In genomic region chr16:19282101-19282500, GRCh38 we compare ENCODE assay signal across 1 cellular context.
TF ChIP-seq lines count a peak whose summit lies in the region.

No MANE protein-coding gene starts in this region.

TF ChIP-seq in K562, 482 proteins besides CTCF, POLR2A, EP300 and RAD21 (continued from another document):
- TF ChIP-seq, protein P1, sequence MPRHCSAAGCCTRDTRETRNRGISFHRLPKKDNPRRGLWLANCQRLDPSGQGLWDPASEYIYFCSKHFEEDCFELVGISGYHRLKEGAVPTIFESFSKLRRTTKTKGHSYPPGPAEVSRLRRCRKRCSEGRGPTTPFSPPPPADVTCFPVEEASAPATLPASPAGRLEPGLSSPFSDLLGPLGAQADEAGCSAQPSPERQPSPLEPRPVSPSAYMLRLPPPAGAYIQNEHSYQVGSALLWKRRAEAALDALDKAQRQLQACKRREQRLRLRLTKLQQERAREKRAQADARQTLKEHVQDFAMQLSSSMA (CRISPR knock-in tag; IDR thresholded peaks at IDR 0.05), result no peak
- TF ChIP-seq KLF6 (CRISPR knock-in tag; IDR thresholded peaks at IDR 0.05; ENCODE audit: borderline replicate concordance), result no peak
- no peak for TF ChIP-seq SREBF2 (CRISPR knock-in tag; IDR thresholded peaks at IDR 0.05)
- no peak for TF ChIP-seq PML (IDR thresholded peaks at IDR 0.05; ENCODE audit: low read length)
- TF ChIP-seq, protein P2, sequence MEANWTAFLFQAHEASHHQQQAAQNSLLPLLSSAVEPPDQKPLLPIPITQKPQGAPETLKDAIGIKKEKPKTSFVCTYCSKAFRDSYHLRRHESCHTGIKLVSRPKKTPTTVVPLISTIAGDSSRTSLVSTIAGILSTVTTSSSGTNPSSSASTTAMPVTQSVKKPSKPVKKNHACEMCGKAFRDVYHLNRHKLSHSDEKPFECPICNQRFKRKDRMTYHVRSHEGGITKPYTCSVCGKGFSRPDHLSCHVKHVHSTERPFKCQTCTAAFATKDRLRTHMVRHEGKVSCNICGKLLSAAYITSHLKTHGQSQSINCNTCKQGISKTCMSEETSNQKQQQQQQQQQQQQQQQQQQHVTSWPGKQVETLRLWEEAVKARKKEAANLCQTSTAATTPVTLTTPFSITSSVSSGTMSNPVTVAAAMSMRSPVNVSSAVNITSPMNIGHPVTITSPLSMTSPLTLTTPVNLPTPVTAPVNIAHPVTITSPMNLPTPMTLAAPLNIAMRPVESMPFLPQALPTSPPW (CRISPR knock-in tag; IDR thresholded peaks at IDR 0.05), result no peak
- no peak for TF ChIP-seq ZNF696 (CRISPR knock-in tag; conservative IDR thresholded peaks at IDR 0.05)
- no peak for TF ChIP-seq SREBF1 (IDR thresholded peaks at IDR 0.05; ENCODE audit: borderline replicate concordance, low read depth, low read length)
- TF ChIP-seq NR3C1 (CRISPR knock-in tag; IDR thresholded peaks at IDR 0.05), result no peak
- TF ChIP-seq CHCHD3 (CRISPR knock-in tag; IDR thresholded peaks at IDR 0.05), result no peak
- peak; percentile 43 for TF ChIP-seq NFIC (IDR thresholded peaks at IDR 0.05)
- no peak for TF ChIP-seq HBP1 (CRISPR knock-in tag; IDR thresholded peaks at IDR 0.05)
